Comparison of ENCODE assay signal across 7 cellular contexts in genomic region chr2:167212054-167212648, GRCh38.
A peak's percentile ranks its signal among the peaks of the same experiment; 100 is the strongest.
DNase-seq lines count a peak whose midpoint lies in the region; ATAC-seq and TF ChIP-seq lines count a peak whose summit lies in the region.

No MANE protein-coding gene starts in this region.

- no peaks in the 10 kb centered on the region for H3K27me3 ChIP-seq in effector memory CD4-positive, alpha-beta T cell (replicated peaks; ENCODE audit: control insufficient read depth, insufficient read depth, low read length, poor library complexity, severe bottlenecking)

- no peaks in the 10 kb centered on the region for H3K4me1 Mint-ChIP-seq in nephron progenitor cell

- TF ChIP-seq EP300 in Ishikawa (IDR thresholded peaks at IDR 0.05; ENCODE audit: borderline replicate concordance): no peak

- no peak overlapping the region for H3K4me3 ChIP-seq in epithelial cell of esophagus (ENCODE audit: low read length)
- no peak overlapping the region for H3K4me3 ChIP-seq in effector memory CD4-positive, alpha-beta T cell (ENCODE audit: insufficient read depth, low read depth, low read length, poor library complexity, severe bottlenecking)

- no peaks in the 10 kb centered on the region for H3K36me3 ChIP-seq in effector memory CD4-positive, alpha-beta T cell (ENCODE audit: control insufficient read depth, insufficient read depth, low read length)

- no peaks in the 10 kb centered on the region for H3K36me3 Mint-ChIP-seq in nephron progenitor cell (ENCODE audit: low read depth)

- ATAC-seq in GM21390 (IDR thresholded peaks at IDR 0.05; ENCODE audit: unreplicated experiment): peak; percentile 85

- POLR2A ChIA-PET in RWPE1 (lab: Yijun Ruan, JAX; ENCODE audit: low non-redundant PET): no interaction called here

- H3K27ac ChIP-seq in RWPE1: no peak overlapping the region
- no peak overlapping the region for H3K27ac ChIP-seq in effector memory CD4-positive, alpha-beta T cell (ENCODE audit: insufficient read depth, low read length, poor library complexity, severe bottlenecking)

- H3K4me1 ChIP-seq in effector memory CD4-positive, alpha-beta T cell (ENCODE audit: control insufficient read depth, insufficient read depth, low read length, poor library complexity, severe bottlenecking): no peaks in the 10 kb centered on the region

- peak; percentile 79 for TF ChIP-seq RAD21 in Ishikawa (IDR thresholded peaks at IDR 0.05; ENCODE audit: low read depth)

- H3K9me3 ChIP-seq in effector memory CD4-positive, alpha-beta T cell (ENCODE audit: control insufficient read depth, low read length): no peaks in the 10 kb centered on the region

- peak; percentile 52 for TF ChIP-seq CTCF in RWPE1 (conservative IDR thresholded peaks at IDR 0.05; ENCODE audit: low read depth)
- peak; percentile 79 for TF ChIP-seq CTCF in epithelial cell of esophagus (IDR thresholded peaks at IDR 0.05; ENCODE audit: insufficient read depth, low read depth, low read length, missing control alignments)
- peak; percentile 89 for TF ChIP-seq CTCF in nephron progenitor cell (IDR thresholded peaks at IDR 0.05)

- H3K27ac Mint-ChIP-seq in nephron progenitor cell: no peak overlapping the region

- H3K4me3 Mint-ChIP-seq in nephron progenitor cell: no peak overlapping the region

- CTCF ChIA-PET in RWPE1 (lab: Yijun Ruan, JAX): interaction anchor here (0.5 to 0.7 kb wide), 6 partner anchors 21 to 1214 kb away, joined by 3 to 5 read pairs (median 3); no protein-coding TSS in a partner anchor

- peaks cover 4% of the 10 kb centered on the region for H3K27me3 Mint-ChIP-seq in nephron progenitor cell (ENCODE audit: low read depth, poor library complexity)

- peaks cover 3% of the 10 kb centered on the region for H3K9me3 Mint-ChIP-seq in nephron progenitor cell

- DNase-seq in GM03348 (ENCODE audit: low spot score) (peak; percentile 73), RWPE1 (ENCODE audit: low spot score) (peak; percentile 38), epithelial cell of esophagus (ENCODE audit: low read depth) (peak; percentile 66), nephron progenitor cell (peak; percentile 43)
- DNase-seq in effector memory CD4-positive, alpha-beta T cell: no peak

TF ChIP-seq in Ishikawa, 13 proteins besides CTCF, POLR2A, EP300 and RAD21:
- TF ChIP-seq REST (IDR thresholded peaks at IDR 0.05; ENCODE audit: low read depth): no peak
- TF ChIP-seq, protein P1, sequence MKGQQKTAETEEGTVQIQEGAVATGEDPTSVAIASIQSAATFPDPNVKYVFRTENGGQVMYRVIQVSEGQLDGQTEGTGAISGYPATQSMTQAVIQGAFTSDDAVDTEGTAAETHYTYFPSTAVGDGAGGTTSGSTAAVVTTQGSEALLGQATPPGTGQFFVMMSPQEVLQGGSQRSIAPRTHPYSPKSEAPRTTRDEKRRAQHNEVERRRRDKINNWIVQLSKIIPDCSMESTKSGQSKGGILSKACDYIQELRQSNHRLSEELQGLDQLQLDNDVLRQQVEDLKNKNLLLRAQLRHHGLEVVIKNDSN (IDR thresholded peaks at IDR 0.05): no peak
- no peak for TF ChIP-seq FOXM1 (IDR thresholded peaks at IDR 0.05; ENCODE audit: borderline replicate concordance, low read depth)

Comparison
In these comparisons a context has a peak if more than half of its experiments do, and no peak if none do; other contexts are left out.
1. DNase-seq: peak in GM03348 (single experiment), RWPE1 (single experiment), epithelial cell of esophagus (single experiment) and nephron progenitor cell (single experiment); none in effector memory CD4-positive, alpha-beta T cell (0 of 3).
2. Peak in every context shown above with its lines, with median percentiles within 50 percentile points of each other: CTCF ChIP-seq.